ENCODE assay signal across 24 cellular contexts in the genomic region with DNA sequence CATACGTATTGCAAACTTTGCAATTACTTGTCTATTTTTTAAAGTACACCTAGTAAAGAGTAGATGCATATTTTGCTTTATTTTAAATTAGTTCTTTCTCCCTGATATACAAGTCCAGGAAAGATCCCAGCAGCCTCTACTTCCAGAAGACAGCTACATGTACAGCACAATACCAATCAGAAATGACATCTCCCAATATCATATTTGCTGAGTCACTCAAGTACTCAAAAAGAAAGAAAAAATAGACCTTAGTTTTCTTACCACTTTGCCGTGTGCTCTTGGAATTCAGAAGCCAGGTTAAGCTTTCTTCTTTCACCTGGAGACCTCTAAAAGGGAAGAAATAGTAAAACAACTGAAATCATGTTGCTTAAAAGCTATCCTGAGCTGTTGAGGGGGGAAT.
"Had no signal": no experiment of that assay in that cellular context is flagged by ENCODE, and none has a peak within 500 bp of the region (broad histone marks: within the 10 kb centered on the region; RNA-seq: fewer than 3 reads in every experiment).

No MANE protein-coding gene starts in this region.

- H3K27me3 ChIP-seq: gastroesophageal sphincter, hepatocyte, spleen, suprapubic skin, tibial artery had no signal

- H3K4me1 ChIP-seq: gastroesophageal sphincter, parathyroid adenoma, psoas muscle, spleen, suprapubic skin, tibial artery had no signal

- H3K4me2 ChIP-seq: hepatocyte had no signal

- ATAC-seq: activated CD4-positive, CD25-positive, alpha-beta regulatory T cell treated with anti-CD3 and anti-CD28 coated beads, Interleukin-2, amount 50 U/mL, for 24 hours; activated naive CD8-positive, alpha-beta T cell treated with anti-CD3 and anti-CD28 coated beads, Interleukin-2, amount 50 U/mL, for 24 hours; effector memory CD8-positive, alpha-beta T cell; gastroesophageal sphincter; naive thymus-derived CD4-positive, alpha-beta T cell; psoas muscle had no signal

- H3K9ac ChIP-seq: parathyroid adenoma had no signal

- H3K27ac ChIP-seq: gastroesophageal sphincter, hepatocyte, parathyroid adenoma, psoas muscle, spleen, suprapubic skin, tibial artery, WERI-Rb-1 had no signal

- DNase-seq: activated CD4-positive, alpha-beta memory T cell treated with anti-CD3 and anti-CD28 coated beads, Interleukin-2, amount 10 ng/mL, durations not matched to agents 7 days and 5 days; activated CD4-positive, alpha-beta T cell treated with anti-CD3 and anti-CD28 coated beads for 48 hours; activated CD8-positive, alpha-beta memory T cell treated with anti-CD3 and anti-CD28 coated beads, Interleukin-2, amount 50 U/mL, for 48 hours; activated gamma-delta T cell; activated naive CD4-positive, alpha-beta T cell treated with anti-CD3 and anti-CD28 coated beads, Interleukin-2, amount 50 U/mL, for 16 hours; activated naive CD8-positive, alpha-beta T cell treated with anti-CD3 and anti-CD28 coated beads, Interleukin-2, amount 50 U/mL, for 24 hours; activated T-cell treated with anti-CD3 and anti-CD28 coated beads, Interleukin-2, amount 50 U/mL, for 24 hours; amygdala; caudate nucleus; cortex of kidney; effector memory CD8-positive, alpha-beta T cell; midbrain; naive thymus-derived CD4-positive, alpha-beta T cell; nucleus accumbens; psoas muscle; spleen; stimulated activated naive CD4-positive, alpha-beta T cell; tibial artery; WERI-Rb-1 had no signal

- H3K9me3 ChIP-seq: gastroesophageal sphincter, psoas muscle, suprapubic skin, tibial artery had no signal

- H3K36me3 ChIP-seq: gastroesophageal sphincter, spleen, suprapubic skin, tibial artery, WERI-Rb-1 had no signal

- H3K4me3 ChIP-seq: gastroesophageal sphincter, hepatocyte, psoas muscle, spleen, suprapubic skin, tibial artery had no signal

- H3K79me2 ChIP-seq: hepatocyte, parathyroid adenoma had no signal

- H2AFZ ChIP-seq: hepatocyte, parathyroid adenoma had no signal
